ENCODE assay signal across 1 cellular context in the genomic region with DNA sequence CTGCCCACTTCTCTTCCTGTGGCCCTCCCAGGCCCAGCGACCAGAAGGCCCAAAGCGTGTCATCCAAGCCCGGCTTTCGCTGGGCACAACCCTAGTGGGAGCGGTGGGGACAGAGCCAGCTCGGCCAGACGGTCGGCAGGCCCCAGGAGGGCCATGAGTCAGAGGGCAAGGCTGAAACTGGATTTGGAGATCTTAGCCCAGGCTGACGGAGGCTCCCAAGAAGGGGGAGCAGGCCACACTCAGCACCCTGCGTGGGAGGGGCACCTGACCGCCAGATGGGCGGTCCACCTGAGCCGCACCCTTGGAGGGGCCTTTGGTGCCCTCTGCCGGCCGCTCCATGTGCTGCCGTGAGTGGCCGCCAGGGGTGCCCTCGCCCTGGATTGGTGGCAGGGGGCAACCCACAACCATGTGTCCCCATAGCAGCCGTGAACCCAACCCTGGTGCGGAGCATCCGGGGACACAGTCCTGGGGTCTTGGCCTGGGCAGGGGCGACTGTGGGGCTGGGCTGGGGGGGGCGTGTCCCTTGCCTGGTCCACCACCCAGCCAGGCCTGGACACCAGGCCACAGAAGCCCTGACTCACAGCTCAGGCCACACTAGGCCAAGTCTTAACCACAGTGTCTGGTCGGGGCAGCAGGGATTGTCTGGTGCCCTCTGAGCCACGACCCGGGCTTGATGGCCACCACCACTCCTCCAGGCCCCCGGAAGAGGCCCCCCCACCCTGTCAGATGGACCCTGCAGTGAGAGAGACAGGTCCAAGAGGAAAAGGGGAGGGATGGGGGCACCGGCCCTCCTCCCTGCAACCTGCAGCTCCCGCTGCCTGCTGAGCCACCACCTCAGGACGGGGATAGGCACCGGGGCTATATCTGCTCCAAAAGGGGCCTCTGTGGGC.
TF ChIP-seq lines count a peak whose summit lies in the region.

No MANE protein-coding gene starts in this region.

TF ChIP-seq in HepG2, 621 proteins besides CTCF, POLR2A, EP300 and RAD21 (continued from another document and continues in another):
- TF ChIP-seq TFDP1 (CRISPR knock-in tag; IDR thresholded peaks at IDR 0.05; ENCODE audit: borderline replicate concordance) = no peak
- TF ChIP-seq ZNF251 (CRISPR knock-in tag; IDR thresholded peaks at IDR 0.05) = no peak
- 0 out of 2 replicates have a peak, but pooled peaks have one; percentile 73 for TF ChIP-seq ZFP36L1 (CRISPR knock-in tag; IDR thresholded peaks at IDR 0.05)
- TF ChIP-seq POLR2AphosphoS5 (IDR thresholded peaks at IDR 0.05; ENCODE audit: low read depth, low read length) = peak; percentile 39; the same call in 1 of the 2 replicates
- TF ChIP-seq, protein P1, sequence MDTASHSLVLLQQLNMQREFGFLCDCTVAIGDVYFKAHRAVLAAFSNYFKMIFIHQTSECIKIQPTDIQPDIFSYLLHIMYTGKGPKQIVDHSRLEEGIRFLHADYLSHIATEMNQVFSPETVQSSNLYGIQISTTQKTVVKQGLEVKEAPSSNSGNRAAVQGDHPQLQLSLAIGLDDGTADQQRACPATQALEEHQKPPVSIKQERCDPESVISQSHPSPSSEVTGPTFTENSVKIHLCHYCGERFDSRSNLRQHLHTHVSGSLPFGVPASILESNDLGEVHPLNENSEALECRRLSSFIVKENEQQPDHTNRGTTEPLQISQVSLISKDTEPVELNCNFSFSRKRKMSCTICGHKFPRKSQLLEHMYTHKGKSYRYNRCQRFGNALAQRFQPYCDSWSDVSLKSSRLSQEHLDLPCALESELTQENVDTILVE (CRISPR knock-in tag; IDR thresholded peaks at IDR 0.05) = peak; percentile 48; the same call in 1 of the 2 replicates
- peak; percentile 41; the same call in 1 of the 2 replicates for TF ChIP-seq PHF8 (CRISPR knock-in tag; IDR thresholded peaks at IDR 0.05)
- peak; percentile 87 for TF ChIP-seq REPIN1 (CRISPR knock-in tag; IDR thresholded peaks at IDR 0.05; ENCODE audit: borderline replicate concordance, low read depth)
- TF ChIP-seq ZNF33B (CRISPR knock-in tag; IDR thresholded peaks at IDR 0.05) = no peak
- TF ChIP-seq ZNF552 (CRISPR knock-in tag; IDR thresholded peaks at IDR 0.05; ENCODE audit: borderline replicate concordance) = no peak
- no peak for TF ChIP-seq ZNF136 (CRISPR knock-in tag; IDR thresholded peaks at IDR 0.05; ENCODE audit: low read depth)
- no peak for TF ChIP-seq SOX13 (IDR thresholded peaks at IDR 0.05)
- TF ChIP-seq SOX13 (CRISPR knock-in tag; conservative IDR thresholded peaks at IDR 0.05 in 1 of 2, IDR thresholded peaks at IDR 0.05 in 1 of 2) = no peak
- no peak for TF ChIP-seq ZNF549 (CRISPR knock-in tag; IDR thresholded peaks at IDR 0.05)
- TF ChIP-seq CEBPB (IDR thresholded peaks at IDR 0.05; ENCODE audit: borderline replicate concordance, low read depth, low read length) = no peak
- peak; percentile 55; the same call in 1 of the 2 replicates for TF ChIP-seq ISL2 (CRISPR knock-in tag; IDR thresholded peaks at IDR 0.05)
- TF ChIP-seq, protein P2, sequence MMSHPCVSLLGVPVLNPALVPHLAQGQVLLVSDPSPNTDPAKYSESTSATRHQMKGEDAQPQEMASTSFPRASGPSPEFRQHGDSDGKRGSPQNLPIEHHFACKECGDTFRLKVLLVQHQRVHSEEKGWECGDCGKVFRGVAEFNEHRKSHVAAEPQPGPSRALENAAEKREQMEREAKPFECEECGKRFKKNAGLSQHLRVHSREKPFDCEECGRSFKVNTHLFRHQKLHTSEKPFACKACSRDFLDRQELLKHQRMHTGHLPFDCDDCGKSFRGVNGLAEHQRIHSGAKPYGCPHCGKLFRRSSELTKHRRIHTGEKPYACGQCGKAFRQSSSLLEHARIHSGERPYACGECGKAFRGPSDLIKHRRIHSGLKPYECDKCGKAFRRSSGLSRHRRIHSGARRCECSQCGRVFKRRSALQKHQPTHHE (CRISPR knock-in tag; IDR thresholded peaks at IDR 0.05; ENCODE audit: borderline replicate concordance) = no peak
- TF ChIP-seq NFAT5 (CRISPR knock-in tag; IDR thresholded peaks at IDR 0.05) = no peak
- TF ChIP-seq ISX (CRISPR knock-in tag; conservative IDR thresholded peaks at IDR 0.05) = no peak
- TF ChIP-seq ZNF160 (CRISPR knock-in tag; IDR thresholded peaks at IDR 0.05) = 0 out of 2 replicates have a peak, but pooled peaks have one; percentile 22
- no peak; the same call in 1 of the 2 replicates for TF ChIP-seq MEIS1 (CRISPR knock-in tag; IDR thresholded peaks at IDR 0.05; ENCODE audit: borderline replicate concordance)
- no peak for TF ChIP-seq ZNF496 (CRISPR knock-in tag; IDR thresholded peaks at IDR 0.05; ENCODE audit: insufficient replicate concordance)
- TF ChIP-seq MZF1 (CRISPR knock-in tag; IDR thresholded peaks at IDR 0.05; ENCODE audit: borderline replicate concordance) = no peak
- no peak for TF ChIP-seq ZNF598 (CRISPR knock-in tag; IDR thresholded peaks at IDR 0.05; ENCODE audit: borderline replicate concordance)
- TF ChIP-seq ZMAT3 (CRISPR knock-in tag; conservative IDR thresholded peaks at IDR 0.05) = no peak
- TF ChIP-seq HOXA5 (CRISPR knock-in tag; IDR thresholded peaks at IDR 0.05) = no peak
- TF ChIP-seq JUND (CRISPR knock-in tag; IDR thresholded peaks at IDR 0.05) = no peak
- peak; percentile 34; the same call in 1 of the 2 replicates for TF ChIP-seq FOXJ3 (CRISPR knock-in tag; IDR thresholded peaks at IDR 0.05; ENCODE audit: borderline replicate concordance)
- TF ChIP-seq KLF13 (CRISPR knock-in tag; IDR thresholded peaks at IDR 0.05) = no peak
- TF ChIP-seq SPEN (CRISPR knock-in tag; IDR thresholded peaks at IDR 0.05; ENCODE audit: low read depth) = peak; percentile 76
- TF ChIP-seq HNF4G (IDR thresholded peaks at IDR 0.05; ENCODE audit: borderline replicate concordance, low read depth, low read length) = no peak
- TF ChIP-seq HNF4G (CRISPR knock-in tag; IDR thresholded peaks at IDR 0.05; ENCODE audit: borderline replicate concordance, low read depth) = no peak
- TF ChIP-seq, protein P3, sequence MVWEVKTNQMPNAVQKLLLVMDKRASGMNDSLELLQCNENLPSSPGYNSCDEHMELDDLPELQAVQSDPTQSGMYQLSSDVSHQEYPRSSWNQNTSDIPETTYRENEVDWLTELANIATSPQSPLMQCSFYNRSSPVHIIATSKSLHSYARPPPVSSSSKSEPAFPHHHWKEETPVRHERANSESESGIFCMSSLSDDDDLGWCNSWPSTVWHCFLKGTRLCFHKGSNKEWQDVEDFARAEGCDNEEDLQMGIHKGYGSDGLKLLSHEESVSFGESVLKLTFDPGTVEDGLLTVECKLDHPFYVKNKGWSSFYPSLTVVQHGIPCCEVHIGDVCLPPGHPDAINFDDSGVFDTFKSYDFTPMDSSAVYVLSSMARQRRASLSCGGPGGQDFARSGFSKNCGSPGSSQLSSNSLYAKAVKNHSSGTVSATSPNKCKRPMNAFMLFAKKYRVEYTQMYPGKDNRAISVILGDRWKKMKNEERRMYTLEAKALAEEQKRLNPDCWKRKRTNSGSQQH (CRISPR knock-in tag; IDR thresholded peaks at IDR 0.05; ENCODE audit: low read depth) = no peak
- no peak for TF ChIP-seq FOXP4 (CRISPR knock-in tag; IDR thresholded peaks at IDR 0.05)
- TF ChIP-seq, protein P4, sequence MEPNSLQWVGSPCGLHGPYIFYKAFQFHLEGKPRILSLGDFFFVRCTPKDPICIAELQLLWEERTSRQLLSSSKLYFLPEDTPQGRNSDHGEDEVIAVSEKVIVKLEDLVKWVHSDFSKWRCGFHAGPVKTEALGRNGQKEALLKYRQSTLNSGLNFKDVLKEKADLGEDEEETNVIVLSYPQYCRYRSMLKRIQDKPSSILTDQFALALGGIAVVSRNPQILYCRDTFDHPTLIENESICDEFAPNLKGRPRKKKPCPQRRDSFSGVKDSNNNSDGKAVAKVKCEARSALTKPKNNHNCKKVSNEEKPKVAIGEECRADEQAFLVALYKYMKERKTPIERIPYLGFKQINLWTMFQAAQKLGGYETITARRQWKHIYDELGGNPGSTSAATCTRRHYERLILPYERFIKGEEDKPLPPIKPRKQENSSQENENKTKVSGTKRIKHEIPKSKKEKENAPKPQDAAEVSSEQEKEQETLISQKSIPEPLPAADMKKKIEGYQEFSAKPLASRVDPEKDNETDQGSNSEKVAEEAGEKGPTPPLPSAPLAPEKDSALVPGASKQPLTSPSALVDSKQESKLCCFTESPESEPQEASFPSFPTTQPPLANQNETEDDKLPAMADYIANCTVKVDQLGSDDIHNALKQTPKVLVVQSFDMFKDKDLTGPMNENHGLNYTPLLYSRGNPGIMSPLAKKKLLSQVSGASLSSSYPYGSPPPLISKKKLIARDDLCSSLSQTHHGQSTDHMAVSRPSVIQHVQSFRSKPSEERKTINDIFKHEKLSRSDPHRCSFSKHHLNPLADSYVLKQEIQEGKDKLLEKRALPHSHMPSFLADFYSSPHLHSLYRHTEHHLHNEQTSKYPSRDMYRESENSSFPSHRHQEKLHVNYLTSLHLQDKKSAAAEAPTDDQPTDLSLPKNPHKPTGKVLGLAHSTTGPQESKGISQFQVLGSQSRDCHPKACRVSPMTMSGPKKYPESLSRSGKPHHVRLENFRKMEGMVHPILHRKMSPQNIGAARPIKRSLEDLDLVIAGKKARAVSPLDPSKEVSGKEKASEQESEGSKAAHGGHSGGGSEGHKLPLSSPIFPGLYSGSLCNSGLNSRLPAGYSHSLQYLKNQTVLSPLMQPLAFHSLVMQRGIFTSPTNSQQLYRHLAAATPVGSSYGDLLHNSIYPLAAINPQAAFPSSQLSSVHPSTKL (CRISPR knock-in tag; IDR thresholded peaks at IDR 0.05) = peak; percentile 51; the same call in 1 of the 2 replicates
- no peak; the same call in 1 of the 2 replicates for TF ChIP-seq ZNF143 (CRISPR knock-in tag; IDR thresholded peaks at IDR 0.05)
- no peak for TF ChIP-seq FIP1L1 (IDR thresholded peaks at IDR 0.05; ENCODE audit: borderline replicate concordance, insufficient read depth, low read depth, low read length)
- TF ChIP-seq ZC3H13 (CRISPR knock-in tag; IDR thresholded peaks at IDR 0.05) = peak; percentile 96
- no peak; the same call in 1 of the 2 replicates for TF ChIP-seq POLR2AphosphoS2 (IDR thresholded peaks at IDR 0.05; ENCODE audit: low read depth, low read length)
- no peak for TF ChIP-seq ZNF558 (CRISPR knock-in tag; IDR thresholded peaks at IDR 0.05; ENCODE audit: borderline replicate concordance)
- no peak for TF ChIP-seq ARHGAP35 (CRISPR knock-in tag; IDR thresholded peaks at IDR 0.05; ENCODE audit: borderline replicate concordance)
- TF ChIP-seq NFE2L2 (IDR thresholded peaks at IDR 0.05; ENCODE audit: low read length) = no peak
